Comparison of ENCODE assay signal across 9 cellular contexts in genomic region chr19:46347985-46348384, GRCh38. TPM values are rescaled to one million over a fixed set of nuclear protein-coding genes. Genes with fewer than 3 reads are reported as not detected.
DNase-seq lines count a peak whose midpoint lies in the region; ATAC-seq and TF ChIP-seq lines count a peak whose summit lies in the region.
"Had no signal": no experiment of that assay in that cellular context is flagged by ENCODE, and none has a peak within 500 bp of the region (broad histone marks: within the 10 kb centered on the region; RNA-seq: fewer than 3 reads in every experiment).

No MANE protein-coding gene starts in this region.

- no peak for ATAC-seq in GM18502 (IDR thresholded peaks at IDR 0.05; ENCODE audit: poor library complexity, unreplicated experiment)
- ATAC-seq in esophagus mucosa: no peak

- H3K4me3 ChIP-seq in ACC112 (ENCODE audit: low read depth, low read length): peak overlapping the region; percentile 98
- peak overlapping the region; percentile 99 for H3K4me3 ChIP-seq in HFF-Myc (replicated peaks; ENCODE audit: low read depth, low read length)
- peak overlapping the region; percentile 85 for H3K4me3 ChIP-seq in astrocyte of the cerebellum (ENCODE audit: low read depth, low read length)
- H3K4me3 ChIP-seq in mucosa of rectum (ENCODE audit: low read length in 2 of 2): peak overlapping the region; percentile 37 to 87

- H3K27ac ChIP-seq in ACC112 (ENCODE audit: low read depth, low read length): no peak overlapping the region
- no peak overlapping the region for H3K27ac ChIP-seq in mucosa of rectum (ENCODE audit: low read depth in 2 of 2, low read length in 2 of 2)

- no peak overlapping the region for H2AFZ ChIP-seq in ACC112 (ENCODE audit: low read length, unreplicated experiment)

- H3K4me1 ChIP-seq in ACC112 (ENCODE audit: control insufficient read depth, insufficient read depth, low read length, unreplicated experiment) (peaks cover 25% of the 10 kb centered on the region), mucosa of rectum (ENCODE audit: control insufficient read depth in 2 of 2, insufficient read depth in 2 of 2, low read length in 2 of 2) (peaks cover 37 to 45% of the 10 kb centered on the region in 2 donors)

- H3K9ac ChIP-seq in mucosa of rectum (ENCODE audit: low read depth in 1 of 2, low read length in 2 of 2): no peak overlapping the region

- H3K27me3 ChIP-seq in ACC112 (ENCODE audit: insufficient read depth, low read length) (no peaks in the 10 kb centered on the region), mucosa of rectum (ENCODE audit: control insufficient read depth in 2 of 2, insufficient read depth in 2 of 2, low read length in 2 of 2) (no peaks in the 10 kb centered on the region)
- H3K27me3 ChIP-seq: pancreas had no signal

- peaks cover 40% of the 10 kb centered on the region for H3K79me2 ChIP-seq in ACC112 (ENCODE audit: control insufficient read depth, insufficient read depth, low read length, unreplicated experiment)

- no peaks in the 10 kb centered on the region for H3K9me3 ChIP-seq in mucosa of rectum (ENCODE audit: control insufficient read depth in 2 of 2, low read length in 2 of 2)
- H3K9me3 ChIP-seq: pancreas had no signal

- TF ChIP-seq CTCF in HFF-Myc (IDR thresholded peaks at IDR 0.05; ENCODE audit: low read depth, low read length, missing control alignments) (no peak), astrocyte of the cerebellum (IDR thresholded peaks at IDR 0.05; ENCODE audit: low read depth, low read length, missing control alignments) (no peak), GM13977 (IDR thresholded peaks at IDR 0.05; ENCODE audit: extremely low read depth, insufficient read depth, missing control alignments) (no peak)

- no peaks in the 10 kb centered on the region for H3K36me3 ChIP-seq in ACC112 (ENCODE audit: insufficient read depth, low read length)
- peaks cover 0 to 3% of the 10 kb centered on the region in 2 donors for H3K36me3 ChIP-seq in mucosa of rectum (ENCODE audit: control insufficient read depth in 2 of 2, insufficient read depth in 2 of 2, low read length in 2 of 2)
- H3K36me3 ChIP-seq: pancreas had no signal

- in situ Hi-C loops in astrocyte of the cerebellum (cut with HindIII; ENCODE audit: low sequenced_read_pairs) (no loop called here), GM13977 (cut with MboI; ENCODE audit: low pct_unique_long_range_greater_than_20kb, low sequenced_read_pairs, unreplicated experiment) (no loop called here)

- DNase-seq in HFF-Myc (ENCODE audit: extremely low read depth, low read depth) (no peak), astrocyte of the cerebellum (ENCODE audit: low read depth) (no peak), GM13977 (ENCODE audit: low spot score) (no peak), HK-2 (ENCODE audit: unreplicated experiment) (no peak)

RNA-seq across cellular contexts. Expression of gene PPP5C, which starts 1.1 kb away (rescaled TPM):
- 31.0 TPM for total RNA-seq in esophagus mucosa

RNA-seq across cellular contexts. Expression of gene HIF3A, which starts 51.1 kb away (rescaled TPM):
- 4.0 TPM for total RNA-seq in esophagus mucosa
